1 cellular context compared by ENCODE assay signal in the genomic region with DNA sequence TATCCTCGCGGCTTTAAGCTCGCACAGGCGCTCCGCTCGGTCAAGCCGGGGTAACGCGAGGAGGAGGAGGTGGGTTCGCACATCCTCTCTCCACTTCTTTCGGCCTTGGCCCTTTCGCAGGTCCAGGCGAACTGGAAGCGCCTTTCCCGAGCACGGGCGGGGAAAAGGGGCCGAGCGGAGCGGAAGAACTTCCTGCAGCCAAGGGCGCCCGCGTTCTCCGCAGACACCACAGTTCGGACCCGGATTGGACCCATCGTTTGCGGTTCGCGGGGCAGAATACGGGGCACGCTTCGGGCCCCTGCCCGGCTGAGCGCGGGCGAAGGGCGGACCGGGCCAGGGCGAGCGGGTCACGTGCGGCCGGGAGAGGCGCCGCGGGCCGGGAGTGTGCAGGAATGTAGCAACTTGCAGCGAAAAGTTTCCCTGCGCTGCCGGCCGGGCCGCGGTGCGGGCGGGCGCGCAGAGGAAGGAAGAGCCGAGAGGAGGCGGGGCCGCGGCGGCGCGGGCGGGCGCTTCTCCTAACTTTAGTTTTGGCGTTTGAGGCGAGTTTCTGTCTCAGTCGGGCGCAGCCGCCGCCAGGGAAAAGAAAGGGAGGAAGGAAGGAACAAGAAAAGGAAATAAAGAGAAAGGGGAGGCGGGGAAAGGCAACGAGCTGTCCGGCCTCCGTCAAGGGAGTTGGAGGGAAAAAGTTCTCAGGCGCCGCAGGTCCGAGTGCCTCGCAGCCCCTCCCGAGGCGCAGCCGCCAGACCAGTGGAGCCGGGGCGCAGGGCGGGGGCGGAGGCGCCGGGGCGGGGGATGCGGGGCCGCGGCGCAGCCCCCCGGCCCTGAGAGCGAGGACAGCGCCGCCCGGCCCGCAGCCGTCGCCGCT.
TF ChIP-seq lines count a peak whose summit lies in the region.

Gene YAP1 (plus strand): TSS at position 552 of the 865 bp plus-strand sequence. CDS start 402 bp downstream, outside the sequence.

TF ChIP-seq in HepG2, 621 proteins besides CTCF, POLR2A, EP300 and RAD21 (continued from another document and continues in another):
- TF ChIP-seq, protein P1, sequence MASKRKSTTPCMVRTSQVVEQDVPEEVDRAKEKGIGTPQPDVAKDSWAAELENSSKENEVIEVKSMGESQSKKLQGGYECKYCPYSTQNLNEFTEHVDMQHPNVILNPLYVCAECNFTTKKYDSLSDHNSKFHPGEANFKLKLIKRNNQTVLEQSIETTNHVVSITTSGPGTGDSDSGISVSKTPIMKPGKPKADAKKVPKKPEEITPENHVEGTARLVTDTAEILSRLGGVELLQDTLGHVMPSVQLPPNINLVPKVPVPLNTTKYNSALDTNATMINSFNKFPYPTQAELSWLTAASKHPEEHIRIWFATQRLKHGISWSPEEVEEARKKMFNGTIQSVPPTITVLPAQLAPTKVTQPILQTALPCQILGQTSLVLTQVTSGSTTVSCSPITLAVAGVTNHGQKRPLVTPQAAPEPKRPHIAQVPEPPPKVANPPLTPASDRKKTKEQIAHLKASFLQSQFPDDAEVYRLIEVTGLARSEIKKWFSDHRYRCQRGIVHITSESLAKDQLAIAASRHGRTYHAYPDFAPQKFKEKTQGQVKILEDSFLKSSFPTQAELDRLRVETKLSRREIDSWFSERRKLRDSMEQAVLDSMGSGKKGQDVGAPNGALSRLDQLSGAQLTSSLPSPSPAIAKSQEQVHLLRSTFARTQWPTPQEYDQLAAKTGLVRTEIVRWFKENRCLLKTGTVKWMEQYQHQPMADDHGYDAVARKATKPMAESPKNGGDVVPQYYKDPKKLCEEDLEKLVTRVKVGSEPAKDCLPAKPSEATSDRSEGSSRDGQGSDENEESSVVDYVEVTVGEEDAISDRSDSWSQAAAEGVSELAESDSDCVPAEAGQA (IDR thresholded peaks at IDR 0.05; ENCODE audit: low read depth): no peak
- TF ChIP-seq, protein P1 (CRISPR knock-in tag; IDR thresholded peaks at IDR 0.05; ENCODE audit: borderline replicate concordance): peak; percentile 65; the same call in 1 of the 2 replicates
- TF ChIP-seq, protein P2, sequence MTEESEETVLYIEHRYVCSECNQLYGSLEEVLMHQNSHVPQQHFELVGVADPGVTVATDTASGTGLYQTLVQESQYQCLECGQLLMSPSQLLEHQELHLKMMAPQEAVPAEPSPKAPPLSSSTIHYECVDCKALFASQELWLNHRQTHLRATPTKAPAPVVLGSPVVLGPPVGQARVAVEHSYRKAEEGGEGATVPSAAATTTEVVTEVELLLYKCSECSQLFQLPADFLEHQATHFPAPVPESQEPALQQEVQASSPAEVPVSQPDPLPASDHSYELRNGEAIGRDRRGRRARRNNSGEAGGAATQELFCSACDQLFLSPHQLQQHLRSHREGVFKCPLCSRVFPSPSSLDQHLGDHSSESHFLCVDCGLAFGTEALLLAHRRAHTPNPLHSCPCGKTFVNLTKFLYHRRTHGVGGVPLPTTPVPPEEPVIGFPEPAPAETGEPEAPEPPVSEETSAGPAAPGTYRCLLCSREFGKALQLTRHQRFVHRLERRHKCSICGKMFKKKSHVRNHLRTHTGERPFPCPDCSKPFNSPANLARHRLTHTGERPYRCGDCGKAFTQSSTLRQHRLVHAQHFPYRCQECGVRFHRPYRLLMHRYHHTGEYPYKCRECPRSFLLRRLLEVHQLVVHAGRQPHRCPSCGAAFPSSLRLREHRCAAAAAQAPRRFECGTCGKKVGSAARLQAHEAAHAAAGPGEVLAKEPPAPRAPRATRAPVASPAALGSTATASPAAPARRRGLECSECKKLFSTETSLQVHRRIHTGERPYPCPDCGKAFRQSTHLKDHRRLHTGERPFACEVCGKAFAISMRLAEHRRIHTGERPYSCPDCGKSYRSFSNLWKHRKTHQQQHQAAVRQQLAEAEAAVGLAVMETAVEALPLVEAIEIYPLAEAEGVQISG (CRISPR knock-in tag; IDR thresholded peaks at IDR 0.05): peak; percentile 90
- TF ChIP-seq, protein P3, sequence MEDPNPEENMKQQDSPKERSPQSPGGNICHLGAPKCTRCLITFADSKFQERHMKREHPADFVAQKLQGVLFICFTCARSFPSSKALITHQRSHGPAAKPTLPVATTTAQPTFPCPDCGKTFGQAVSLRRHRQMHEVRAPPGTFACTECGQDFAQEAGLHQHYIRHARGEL (CRISPR knock-in tag; IDR thresholded peaks at IDR 0.05): no peak
- TF ChIP-seq RBAK (CRISPR knock-in tag; IDR thresholded peaks at IDR 0.05) (no peak), ZZZ3 (CRISPR knock-in tag; IDR thresholded peaks at IDR 0.05; ENCODE audit: borderline replicate concordance) (no peak), POLR2AphosphoS5 (IDR thresholded peaks at IDR 0.05; ENCODE audit: low read depth, low read length) (peak; percentile 55; the same call in 1 of the 2 replicates), IKZF1 (IDR thresholded peaks at IDR 0.05) (no peak), MAF1 (CRISPR knock-in tag; IDR thresholded peaks at IDR 0.05; ENCODE audit: borderline replicate concordance) (no peak), NR2C2 (CRISPR knock-in tag; IDR thresholded peaks at IDR 0.05; ENCODE audit: borderline replicate concordance) (peak; percentile 78), MYC (CRISPR knock-in tag; IDR thresholded peaks at IDR 0.05; ENCODE audit: borderline replicate concordance) (peak; percentile 83), UBTF (CRISPR knock-in tag; IDR thresholded peaks at IDR 0.05) (peak; percentile 97), GATAD1 (CRISPR knock-in tag; IDR thresholded peaks at IDR 0.05) (no peak), CENPX (CRISPR knock-in tag; IDR thresholded peaks at IDR 0.05) (no peak), HDAC6 (IDR thresholded peaks at IDR 0.05; ENCODE audit: low read depth, low read length) (no peak), ATAD3A (CRISPR knock-in tag; IDR thresholded peaks at IDR 0.05) (no peak), ZNF512 (CRISPR knock-in tag; IDR thresholded peaks at IDR 0.05) (no peak), ZNF446 (CRISPR knock-in tag; IDR thresholded peaks at IDR 0.05) (no peak), NPAS2 (CRISPR knock-in tag; IDR thresholded peaks at IDR 0.05; ENCODE audit: borderline replicate concordance) (peak; percentile 84; the same call in 1 of the 2 replicates), ZNF747 (CRISPR knock-in tag; IDR thresholded peaks at IDR 0.05; ENCODE audit: borderline replicate concordance) (peak; percentile 66; the same call in 1 of the 2 replicates), JARID2 (CRISPR knock-in tag; IDR thresholded peaks at IDR 0.05; ENCODE audit: insufficient replicate concordance) (no peak), ZNF781 (CRISPR knock-in tag; IDR thresholded peaks at IDR 0.05; ENCODE audit: borderline replicate concordance, not compliant biosample characterization) (no peak), GABPA (IDR thresholded peaks at IDR 0.05; ENCODE audit: low read depth, low read length) (peak; percentile 48; the same call in 1 of the 2 replicates), GABPA (CRISPR knock-in tag; IDR thresholded peaks at IDR 0.05; ENCODE audit: low read depth) (peak; percentile 62), KLF11 (CRISPR knock-in tag; IDR thresholded peaks at IDR 0.05) (no peak), FOXO1 (CRISPR knock-in tag; IDR thresholded peaks at IDR 0.05) (peak; percentile 68; the same call in 1 of the 2 replicates), TGIF2 (CRISPR knock-in tag; IDR thresholded peaks at IDR 0.05) (no peak), PAX8 (CRISPR knock-in tag; IDR thresholded peaks at IDR 0.05; ENCODE audit: borderline replicate concordance) (no peak; the same call in 1 of the 2 replicates), POLR2AphosphoS2 (IDR thresholded peaks at IDR 0.05; ENCODE audit: low read depth, low read length) (no peak), NKX3-1 (CRISPR knock-in tag; IDR thresholded peaks at IDR 0.05) (peak; percentile 94), ZNF350 (CRISPR knock-in tag; IDR thresholded peaks at IDR 0.05; ENCODE audit: borderline replicate concordance, low read depth) (peak; percentile 60), GTF2F1 (IDR thresholded peaks at IDR 0.05; ENCODE audit: low read length) (no peak), FOXA3 (CRISPR knock-in tag; IDR thresholded peaks at IDR 0.05) (peak; percentile 69), NFE2L1 (CRISPR knock-in tag; IDR thresholded peaks at IDR 0.05; ENCODE audit: borderline replicate concordance) (no peak)
- TF ChIP-seq, protein P4, sequence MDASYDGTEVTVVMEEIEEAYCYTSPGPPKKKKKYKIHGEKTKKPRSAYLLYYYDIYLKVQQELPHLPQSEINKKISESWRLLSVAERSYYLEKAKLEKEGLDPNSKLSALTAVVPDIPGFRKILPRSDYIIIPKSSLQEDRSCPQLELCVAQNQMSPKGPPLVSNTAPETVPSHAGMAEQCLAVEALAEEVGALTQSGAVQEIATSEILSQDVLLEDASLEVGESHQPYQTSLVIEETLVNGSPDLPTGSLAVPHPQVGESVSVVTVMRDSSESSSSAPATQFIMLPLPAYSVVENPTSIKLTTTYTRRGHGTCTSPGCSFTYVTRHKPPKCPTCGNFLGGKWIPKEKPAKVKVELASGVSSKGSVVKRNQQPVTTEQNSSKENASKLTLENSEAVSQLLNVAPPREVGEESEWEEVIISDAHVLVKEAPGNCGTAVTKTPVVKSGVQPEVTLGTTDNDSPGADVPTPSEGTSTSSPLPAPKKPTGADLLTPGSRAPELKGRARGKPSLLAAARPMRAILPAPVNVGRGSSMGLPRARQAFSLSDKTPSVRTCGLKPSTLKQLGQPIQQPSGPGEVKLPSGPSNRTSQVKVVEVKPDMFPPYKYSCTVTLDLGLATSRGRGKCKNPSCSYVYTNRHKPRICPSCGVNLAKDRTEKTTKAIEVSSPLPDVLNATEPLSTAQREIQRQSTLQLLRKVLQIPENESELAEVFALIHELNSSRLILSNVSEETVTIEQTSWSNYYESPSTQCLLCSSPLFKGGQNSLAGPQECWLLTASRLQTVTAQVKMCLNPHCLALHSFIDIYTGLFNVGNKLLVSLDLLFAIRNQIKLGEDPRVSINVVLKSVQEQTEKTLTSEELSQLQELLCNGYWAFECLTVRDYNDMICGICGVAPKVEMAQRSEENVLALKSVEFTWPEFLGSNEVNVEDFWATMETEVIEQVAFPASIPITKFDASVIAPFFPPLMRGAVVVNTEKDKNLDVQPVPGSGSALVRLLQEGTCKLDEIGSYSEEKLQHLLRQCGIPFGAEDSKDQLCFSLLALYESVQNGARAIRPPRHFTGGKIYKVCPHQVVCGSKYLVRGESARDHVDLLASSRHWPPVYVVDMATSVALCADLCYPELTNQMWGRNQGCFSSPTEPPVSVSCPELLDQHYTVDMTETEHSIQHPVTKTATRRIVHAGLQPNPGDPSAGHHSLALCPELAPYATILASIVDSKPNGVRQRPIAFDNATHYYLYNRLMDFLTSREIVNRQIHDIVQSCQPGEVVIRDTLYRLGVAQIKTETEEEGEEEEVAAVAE (CRISPR knock-in tag; IDR thresholded peaks at IDR 0.05; ENCODE audit: borderline replicate concordance): no peak
- TF ChIP-seq, protein P5, sequence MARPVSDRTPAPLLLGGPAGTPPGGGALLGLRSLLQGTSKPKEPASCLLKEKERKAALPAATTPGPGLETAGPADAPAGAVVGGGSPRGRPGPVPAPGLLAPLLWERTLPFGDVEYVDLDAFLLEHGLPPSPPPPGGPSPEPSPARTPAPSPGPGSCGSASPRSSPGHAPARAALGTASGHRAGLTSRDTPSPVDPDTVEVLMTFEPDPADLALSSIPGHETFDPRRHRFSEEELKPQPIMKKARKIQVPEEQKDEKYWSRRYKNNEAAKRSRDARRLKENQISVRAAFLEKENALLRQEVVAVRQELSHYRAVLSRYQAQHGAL (CRISPR knock-in tag; IDR thresholded peaks at IDR 0.05; ENCODE audit: not compliant biosample characterization): peak; percentile 78
- TF ChIP-seq, protein P6, sequence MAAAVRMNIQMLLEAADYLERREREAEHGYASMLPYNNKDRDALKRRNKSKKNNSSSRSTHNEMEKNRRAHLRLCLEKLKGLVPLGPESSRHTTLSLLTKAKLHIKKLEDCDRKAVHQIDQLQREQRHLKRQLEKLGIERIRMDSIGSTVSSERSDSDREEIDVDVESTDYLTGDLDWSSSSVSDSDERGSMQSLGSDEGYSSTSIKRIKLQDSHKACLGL (CRISPR knock-in tag; IDR thresholded peaks at IDR 0.05): peak; percentile 72; the same call in 1 of the 2 replicates
